30 cellular contexts compared by ENCODE assay signal in the genomic region with DNA sequence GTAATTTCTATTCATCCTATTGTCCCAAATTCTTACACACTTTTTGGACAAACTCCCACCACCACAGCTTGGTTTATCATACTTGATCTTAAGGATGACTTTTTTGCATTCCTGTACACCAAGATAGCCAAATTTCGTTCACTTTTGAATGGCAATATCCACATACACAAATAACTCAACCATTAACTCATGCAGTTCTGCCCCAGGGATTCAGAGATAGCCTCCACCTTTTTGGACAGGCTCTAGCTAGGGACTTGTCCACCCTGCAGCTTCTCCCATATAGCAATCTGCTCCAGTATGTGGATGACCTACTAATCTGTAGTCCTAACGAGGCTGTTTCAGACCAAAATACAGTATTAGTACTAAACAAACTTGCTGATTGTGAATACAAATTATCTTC.
"Had no signal": no experiment of that assay in that cellular context is flagged by ENCODE, and none has a peak within 500 bp of the region (broad histone marks: within the 10 kb centered on the region; RNA-seq: fewer than 3 reads in every experiment).

No MANE protein-coding gene starts in this region.

- H3K4me1 Mint-ChIP-seq: naive thymus-derived CD8-positive, alpha-beta T cell; nephron progenitor cell; neural crest cell had no signal

- H3K4me3 Mint-ChIP-seq: naive thymus-derived CD8-positive, alpha-beta T cell; natural killer cell treated with Interleukin-12 subunit alpha and Interleukin-12 subunit beta and Interleukin-15 and Interleukin-18, amount 100 ng/mL, for 72 hours; nephron progenitor cell; neural crest cell; stimulated activated memory B cell treated with anti-CD40 and anti-IgM and Interleukin-4, amounts not matched to agents 10 μg/mL and 1 μg/mL and 100 μg/mL, for 72 hours; stimulated activated naive CD8-positive, alpha-beta T cell treated with anti-CD3 and anti-CD28 coated beads, Interleukin-15, amount 100 ng/mL, for 72 hours had no signal

- H3K4me3 ChIP-seq: pancreas, psoas muscle, skin epidermis, smooth muscle cell, spleen, suprapubic skin, testis, tibial artery, transverse colon, upper lobe of left lung, vagina had no signal

- H3K27me3 ChIP-seq: neutrophil, pancreas, spleen, suprapubic skin, testis, tibial artery, transverse colon, upper lobe of left lung, vagina had no signal

- H3K4me1 ChIP-seq: pancreas, psoas muscle, spleen, suprapubic skin, testis, tibial artery, transverse colon, upper lobe of left lung, vagina had no signal

- H3K4me2 ChIP-seq: smooth muscle cell had no signal

- H3K36me3 Mint-ChIP-seq: natural killer cell treated with Interleukin-12 subunit alpha and Interleukin-12 subunit beta and Interleukin-15 and Interleukin-18, amount 100 ng/mL, for 72 hours; stimulated activated memory B cell treated with anti-CD40 and anti-IgM and Interleukin-4, amounts not matched to agents 10 μg/mL and 1 μg/mL and 100 μg/mL, for 72 hours had no signal

- H3K9me3 ChIP-seq: neutrophil, pancreas, psoas muscle, spleen, suprapubic skin, testis, tibial artery, transverse colon, upper lobe of left lung, vagina had no signal

- H3K9me3 Mint-ChIP-seq: naive thymus-derived CD8-positive, alpha-beta T cell; natural killer cell treated with Interleukin-12 subunit alpha and Interleukin-12 subunit beta and Interleukin-15 and Interleukin-18, amount 100 ng/mL, for 72 hours; stimulated activated memory B cell treated with anti-CD40 and anti-IgM and Interleukin-4, amounts not matched to agents 10 μg/mL and 1 μg/mL and 100 μg/mL, for 72 hours; stimulated activated naive CD8-positive, alpha-beta T cell treated with anti-CD3 and anti-CD28 coated beads, Interleukin-15, amount 100 ng/mL, for 72 hours had no signal

- H3K27ac Mint-ChIP-seq: naive thymus-derived CD8-positive, alpha-beta T cell; natural killer cell treated with Interleukin-12 subunit alpha and Interleukin-12 subunit beta and Interleukin-15 and Interleukin-18, amount 100 ng/mL, for 72 hours; nephron progenitor cell; stimulated activated memory B cell treated with anti-CD40 and anti-IgM and Interleukin-4, amounts not matched to agents 10 μg/mL and 1 μg/mL and 100 μg/mL, for 72 hours had no signal

- H3K27ac ChIP-seq: neutrophil, pancreas, psoas muscle, skin epidermis, spleen, suprapubic skin, testis, tibial artery, transverse colon, upper lobe of left lung, vagina had no signal

- FAIRE-seq: pancreas, urothelium cell line had no signal

- ATAC-seq: naive thymus-derived CD8-positive, alpha-beta T cell; natural killer cell treated with Interleukin-12 subunit alpha and Interleukin-12 subunit beta and Interleukin-15 and Interleukin-18, amount 100 ng/mL, for 72 hours; pancreas; psoas muscle; right cardiac atrium; sciatic nerve; stimulated activated memory B cell treated with anti-CD40 and anti-IgM and Interleukin-4, amounts not matched to agents 10 μg/mL and 1 μg/mL and 100 μg/mL, for 72 hours; stimulated activated naive CD8-positive, alpha-beta T cell treated with anti-CD3 and anti-CD28 coated beads, Interleukin-15, amount 100 ng/mL, for 72 hours; stimulated activated naive CD8-positive, alpha-beta T cell treated with anti-CD3 and anti-CD28 coated beads, Interleukin-15, Interleukin-2, amounts not matched to agents 100 U/mL and 50 U/mL, for 24 hours had no signal

- H3K27me3 Mint-ChIP-seq: stimulated activated memory B cell treated with anti-CD40 and anti-IgM and Interleukin-4, amounts not matched to agents 10 μg/mL and 1 μg/mL and 100 μg/mL, for 72 hours had no signal

- DNase-seq: naive thymus-derived CD8-positive, alpha-beta T cell; nephron progenitor cell; nucleus accumbens; pancreas; psoas muscle; right cardiac atrium; spleen; stimulated activated CD4-positive, alpha-beta T cell treated with anti-CD3 and anti-CD28 coated beads, Interleukin-12 subunit alpha, Interleukin-12 subunit beta, amount 100 ng/mL, for 4 hours; stimulated activated CD4-positive, alpha-beta T cell treated with anti-CD3 and anti-CD28 coated beads, Interleukin-1b, Interleukin-23, amount 100 ng/mL, for 48 hours; stimulated activated CD4-positive, alpha-beta T cell treated with anti-CD3 and anti-CD28 coated beads, Interleukin-4, amount 100 ng/mL, for 1 hour; stimulated activated CD4-positive, alpha-beta T cell treated with anti-CD3 and anti-CD28 coated beads, Interleukin-4, amount 100 ng/mL, for 4 hours; stimulated activated CD8-positive, alpha-beta memory T cell treated with anti-CD3 and anti-CD28 coated beads, Interleukin-4, amount 100 ng/mL, for 48 hours; stimulated activated naive CD4-positive, alpha-beta T cell; stimulated activated naive CD8-positive, alpha-beta T cell treated with anti-CD3 and anti-CD28 coated beads, Interleukin-15, amount 100 ng/mL, for 72 hours; stimulated activated naive CD8-positive, alpha-beta T cell treated with anti-CD3 and anti-CD28 coated beads, Interleukin-15, Interleukin-2, amounts not matched to agents 100 U/mL and 50 U/mL, for 24 hours; substantia nigra; testis; tibial artery; transverse colon; upper lobe of left lung had no signal

- H3K36me3 ChIP-seq: neutrophil, pancreas, spleen, suprapubic skin, tibial artery, transverse colon, upper lobe of left lung, vagina had no signal
